17 cellular contexts compared by ENCODE assay signal in the genomic region with DNA sequence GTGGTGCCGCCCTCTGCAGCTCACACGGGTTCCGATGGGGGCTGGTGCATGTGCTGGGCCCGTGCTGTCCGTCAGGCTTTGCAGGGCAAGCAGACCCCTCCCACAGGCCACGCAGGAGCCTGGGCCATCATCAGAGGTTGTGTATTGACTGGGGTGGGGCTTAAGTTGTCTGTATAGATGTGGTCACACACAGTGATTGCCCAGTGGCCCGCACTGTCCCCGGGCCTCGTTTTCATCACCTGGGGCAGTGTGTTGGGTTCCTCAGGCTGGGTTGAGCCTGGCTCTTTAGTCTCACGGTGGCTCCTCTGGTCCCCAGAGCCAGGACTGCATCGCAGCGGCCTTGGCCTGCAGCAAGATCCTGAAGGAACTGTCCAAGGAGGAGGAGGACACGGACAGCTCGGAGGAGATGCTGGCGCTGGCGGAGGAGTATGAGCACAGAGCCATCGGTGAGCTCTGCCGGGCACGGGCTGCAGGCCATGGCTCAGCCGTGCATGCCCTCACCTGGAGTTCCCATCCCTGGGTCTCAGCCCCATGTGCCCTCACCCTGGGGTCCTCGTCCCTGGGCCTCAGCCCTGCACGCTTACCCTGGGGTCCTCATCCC.
"Had no signal": no experiment of that assay in that cellular context is flagged by ENCODE, and none has a peak within 500 bp of the region (broad histone marks: within the 10 kb centered on the region; RNA-seq: fewer than 3 reads in every experiment).

No MANE protein-coding gene starts in this region.

- H3K27me3 Mint-ChIP-seq: activated naive CD4-positive, alpha-beta T cell treated with anti-CD3 and anti-CD28 coated beads, Interleukin-2, amount 50 U/mL, for 24 hours; central memory CD8-positive, alpha-beta T cell; naive thymus-derived CD4-positive, alpha-beta T cell; stimulated activated naive B cell treated with anti-CD40 and anti-IgM and Interleukin-4, amounts not matched to agents 10 μg/mL and 1 μg/mL and 100 μg/mL, for 72 hours had no signal

- H3K27me3 ChIP-seq: ascending aorta, colonic mucosa, neural progenitor cell, spleen, uterus had no signal

- H3K4me3 Mint-ChIP-seq: activated naive CD4-positive, alpha-beta T cell treated with anti-CD3 and anti-CD28 coated beads, Interleukin-2, amount 50 U/mL, for 24 hours; activated T-cell treated with anti-CD3 and anti-CD28 coated beads, Interleukin-2, amount 50 U/mL, for 72 hours; central memory CD8-positive, alpha-beta T cell; naive thymus-derived CD4-positive, alpha-beta T cell; neural progenitor cell; stimulated activated naive B cell treated with anti-CD40 and anti-IgM and Interleukin-4, amounts not matched to agents 10 μg/mL and 1 μg/mL and 100 μg/mL, for 72 hours had no signal

- ATAC-seq: activated CD4-positive, CD25-positive, alpha-beta regulatory T cell treated with anti-CD3 and anti-CD28 coated beads, Interleukin-2, amount 50 U/mL, for 24 hours; activated T-cell treated with anti-CD3 and anti-CD28 coated beads, Interleukin-2, amount 50 U/mL, for 72 hours; left ventricle myocardium superior; mucosa of descending colon; naive thymus-derived CD4-positive, alpha-beta T cell; stimulated activated naive B cell treated with anti-CD40 and anti-IgM and Interleukin-4, amounts not matched to agents 10 μg/mL and 1 μg/mL and 100 μg/mL, for 72 hours had no signal

- H3K9me3 Mint-ChIP-seq: activated naive CD4-positive, alpha-beta T cell treated with anti-CD3 and anti-CD28 coated beads, Interleukin-2, amount 50 U/mL, for 24 hours; activated T-cell treated with anti-CD3 and anti-CD28 coated beads, Interleukin-2, amount 50 U/mL, for 72 hours; central memory CD8-positive, alpha-beta T cell; naive thymus-derived CD4-positive, alpha-beta T cell; neural progenitor cell; stimulated activated naive B cell treated with anti-CD40 and anti-IgM and Interleukin-4, amounts not matched to agents 10 μg/mL and 1 μg/mL and 100 μg/mL, for 72 hours had no signal

- H3K4me1 Mint-ChIP-seq: activated naive CD4-positive, alpha-beta T cell treated with anti-CD3 and anti-CD28 coated beads, Interleukin-2, amount 50 U/mL, for 24 hours; central memory CD8-positive, alpha-beta T cell; neural progenitor cell; stimulated activated naive B cell treated with anti-CD40 and anti-IgM and Interleukin-4, amounts not matched to agents 10 μg/mL and 1 μg/mL and 100 μg/mL, for 72 hours had no signal

- H3K9me3 ChIP-seq: ascending aorta, colonic mucosa, mucosa of descending colon, spleen had no signal

- H3K27ac Mint-ChIP-seq: activated naive CD4-positive, alpha-beta T cell treated with anti-CD3 and anti-CD28 coated beads, Interleukin-2, amount 50 U/mL, for 24 hours; activated T-cell treated with anti-CD3 and anti-CD28 coated beads, Interleukin-2, amount 50 U/mL, for 72 hours; naive thymus-derived CD4-positive, alpha-beta T cell; neural progenitor cell; stimulated activated naive B cell treated with anti-CD40 and anti-IgM and Interleukin-4, amounts not matched to agents 10 μg/mL and 1 μg/mL and 100 μg/mL, for 72 hours had no signal

- H3K4me1 ChIP-seq: ascending aorta, colonic mucosa, spleen, uterus had no signal

- H2AFZ ChIP-seq: neural progenitor cell had no signal

- DNase-seq: activated CD4-positive, alpha-beta T cell treated with anti-CD3 and anti-CD28 coated beads, Interleukin-2, amount 50 U/mL, for 4 hours; activated effector memory CD4-positive, alpha-beta T cell treated with anti-CD3 and anti-CD28 coated beads, Interleukin-2, amount 50 U/mL, for 16 hours; activated T-cell treated with anti-CD3 and anti-CD28 coated beads, Interleukin-2, amount 50 U/mL, for 72 hours; colonic mucosa; kidney glomerular epithelial cell; left ventricle myocardium superior; mucosa of descending colon; spleen; stimulated activated naive B cell treated with anti-CD40 and anti-IgM and Interleukin-4, amounts not matched to agents 10 μg/mL and 1 μg/mL and 100 μg/mL, for 72 hours; T1000; uterus had no signal

- H3K36me3 Mint-ChIP-seq: neural progenitor cell; stimulated activated naive B cell treated with anti-CD40 and anti-IgM and Interleukin-4, amounts not matched to agents 10 μg/mL and 1 μg/mL and 100 μg/mL, for 72 hours had no signal

- H3K27ac ChIP-seq: ascending aorta, colonic mucosa, neural progenitor cell, spleen, uterus had no signal

- H3K4me3 ChIP-seq: ascending aorta, colonic mucosa, mucosa of descending colon, neural progenitor cell, spleen, uterus had no signal

- H3K4me2 ChIP-seq: neural progenitor cell had no signal

- H3K36me3 ChIP-seq: ascending aorta, colonic mucosa, neural progenitor cell, uterus had no signal
